In the genomic region with DNA sequence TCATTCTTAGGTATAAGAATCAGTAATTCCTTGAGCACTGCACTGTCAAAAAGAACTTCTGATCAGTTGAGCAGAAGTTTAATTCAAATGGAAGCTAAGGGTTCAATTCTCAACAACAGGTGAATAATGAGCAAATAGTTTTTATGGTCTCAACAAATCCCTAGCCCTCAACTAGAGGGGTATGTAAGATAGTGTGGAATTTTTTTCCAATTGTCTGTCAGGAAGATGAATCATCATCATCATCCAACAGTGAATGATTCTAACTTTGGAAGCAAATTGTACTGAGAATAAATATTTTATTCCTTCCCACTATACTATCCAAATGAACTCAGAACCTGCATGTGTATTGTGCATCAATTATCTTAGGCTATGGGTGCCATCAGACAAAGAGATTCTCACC, we compare ENCODE assay signal across 26 cellular contexts.
"Had no signal": no experiment of that assay in that cellular context is flagged by ENCODE, and none has a peak within 500 bp of the region (broad histone marks: within the 10 kb centered on the region; RNA-seq: fewer than 3 reads in every experiment).

No MANE protein-coding gene starts in this region.

- H3K9me3 ChIP-seq: esophagus squamous epithelium, gastrocnemius medialis, heart right ventricle, lower lobe of right lung had no signal

- DNase-seq: dermis blood vessel endothelial cell; dorsolateral prefrontal cortex; effector CD4-positive, alpha-beta T cell; effector memory CD4-positive, alpha-beta T cell; erythroblast; esophagus squamous epithelium; foreskin fibroblast; foreskin melanocyte; gastrocnemius medialis; glutamatergic neuron; head of caudate nucleus; heart right ventricle; hippocampal formation; left cardiac atrium; left lung; left ventricle myocardium superior; lower lobe of right lung; mammary epithelial cell; mesendoderm; midbrain had no signal

- H3K27me3 ChIP-seq: dorsolateral prefrontal cortex, esophagus squamous epithelium, gastrocnemius medialis, heart right ventricle, left lung had no signal

- H3K36me3 ChIP-seq: esophagus squamous epithelium, gastrocnemius medialis, heart right ventricle, left lung, lower lobe of right lung had no signal

- H3K4me1 ChIP-seq: esophagus squamous epithelium, heart right ventricle, left lung, lower lobe of right lung had no signal

- H3K27ac ChIP-seq: coronary artery, epithelial cell of prostate, esophagus squamous epithelium, gastrocnemius medialis, heart right ventricle, left lung, lower lobe of right lung had no signal

- H3K4me3 ChIP-seq: coronary artery, dorsolateral prefrontal cortex, esophagus squamous epithelium, gastrocnemius medialis, heart right ventricle, left lung, lower lobe of right lung had no signal

- FAIRE-seq: colon, islet of Langerhans, keratinocyte had no signal

- ATAC-seq: esophagus mucosa, gastrocnemius medialis, heart right ventricle, left cardiac atrium, left lung, left ventricle myocardium superior, lower lobe of right lung had no signal
